ENCODE assay signal across 1 cellular context in genomic region chr2:134173338-134174016, GRCh38.
TF ChIP-seq lines count a peak whose summit lies in the region.

No MANE protein-coding gene starts in this region.

TF ChIP-seq in K562, 482 proteins besides CTCF, POLR2A, EP300 and RAD21 (continued from another document):
- 0 out of 2 replicates have a peak, but pooled peaks have one; percentile 35 for TF ChIP-seq MGA (IDR thresholded peaks at IDR 0.05)
- TF ChIP-seq, protein P1, sequence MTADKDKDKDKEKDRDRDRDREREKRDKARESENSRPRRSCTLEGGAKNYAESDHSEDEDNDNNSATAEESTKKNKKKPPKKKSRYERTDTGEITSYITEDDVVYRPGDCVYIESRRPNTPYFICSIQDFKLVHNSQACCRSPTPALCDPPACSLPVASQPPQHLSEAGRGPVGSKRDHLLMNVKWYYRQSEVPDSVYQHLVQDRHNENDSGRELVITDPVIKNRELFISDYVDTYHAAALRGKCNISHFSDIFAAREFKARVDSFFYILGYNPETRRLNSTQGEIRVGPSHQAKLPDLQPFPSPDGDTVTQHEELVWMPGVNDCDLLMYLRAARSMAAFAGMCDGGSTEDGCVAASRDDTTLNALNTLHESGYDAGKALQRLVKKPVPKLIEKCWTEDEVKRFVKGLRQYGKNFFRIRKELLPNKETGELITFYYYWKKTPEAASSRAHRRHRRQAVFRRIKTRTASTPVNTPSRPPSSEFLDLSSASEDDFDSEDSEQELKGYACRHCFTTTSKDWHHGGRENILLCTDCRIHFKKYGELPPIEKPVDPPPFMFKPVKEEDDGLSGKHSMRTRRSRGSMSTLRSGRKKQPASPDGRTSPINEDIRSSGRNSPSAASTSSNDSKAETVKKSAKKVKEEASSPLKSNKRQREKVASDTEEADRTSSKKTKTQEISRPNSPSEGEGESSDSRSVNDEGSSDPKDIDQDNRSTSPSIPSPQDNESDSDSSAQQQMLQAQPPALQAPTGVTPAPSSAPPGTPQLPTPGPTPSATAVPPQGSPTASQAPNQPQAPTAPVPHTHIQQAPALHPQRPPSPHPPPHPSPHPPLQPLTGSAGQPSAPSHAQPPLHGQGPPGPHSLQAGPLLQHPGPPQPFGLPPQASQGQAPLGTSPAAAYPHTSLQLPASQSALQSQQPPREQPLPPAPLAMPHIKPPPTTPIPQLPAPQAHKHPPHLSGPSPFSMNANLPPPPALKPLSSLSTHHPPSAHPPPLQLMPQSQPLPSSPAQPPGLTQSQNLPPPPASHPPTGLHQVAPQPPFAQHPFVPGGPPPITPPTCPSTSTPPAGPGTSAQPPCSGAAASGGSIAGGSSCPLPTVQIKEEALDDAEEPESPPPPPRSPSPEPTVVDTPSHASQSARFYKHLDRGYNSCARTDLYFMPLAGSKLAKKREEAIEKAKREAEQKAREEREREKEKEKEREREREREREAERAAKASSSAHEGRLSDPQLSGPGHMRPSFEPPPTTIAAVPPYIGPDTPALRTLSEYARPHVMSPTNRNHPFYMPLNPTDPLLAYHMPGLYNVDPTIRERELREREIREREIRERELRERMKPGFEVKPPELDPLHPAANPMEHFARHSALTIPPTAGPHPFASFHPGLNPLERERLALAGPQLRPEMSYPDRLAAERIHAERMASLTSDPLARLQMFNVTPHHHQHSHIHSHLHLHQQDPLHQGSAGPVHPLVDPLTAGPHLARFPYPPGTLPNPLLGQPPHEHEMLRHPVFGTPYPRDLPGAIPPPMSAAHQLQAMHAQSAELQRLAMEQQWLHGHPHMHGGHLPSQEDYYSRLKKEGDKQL (CRISPR knock-in tag; IDR thresholded peaks at IDR 0.05; ENCODE audit: borderline replicate concordance) = no peak
- TF ChIP-seq DNMT1 (IDR thresholded peaks at IDR 0.05) = no peak
- TF ChIP-seq ZNF23 (CRISPR knock-in tag; IDR thresholded peaks at IDR 0.05) = no peak
- TF ChIP-seq, protein P2, sequence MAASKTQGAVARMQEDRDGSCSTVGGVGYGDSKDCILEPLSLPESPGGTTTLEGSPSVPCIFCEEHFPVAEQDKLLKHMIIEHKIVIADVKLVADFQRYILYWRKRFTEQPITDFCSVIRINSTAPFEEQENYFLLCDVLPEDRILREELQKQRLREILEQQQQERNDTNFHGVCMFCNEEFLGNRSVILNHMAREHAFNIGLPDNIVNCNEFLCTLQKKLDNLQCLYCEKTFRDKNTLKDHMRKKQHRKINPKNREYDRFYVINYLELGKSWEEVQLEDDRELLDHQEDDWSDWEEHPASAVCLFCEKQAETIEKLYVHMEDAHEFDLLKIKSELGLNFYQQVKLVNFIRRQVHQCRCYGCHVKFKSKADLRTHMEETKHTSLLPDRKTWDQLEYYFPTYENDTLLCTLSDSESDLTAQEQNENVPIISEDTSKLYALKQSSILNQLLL (CRISPR knock-in tag; IDR thresholded peaks at IDR 0.05; ENCODE audit: borderline replicate concordance) = no peak
- TF ChIP-seq MEIS2 (IDR thresholded peaks at IDR 0.05; ENCODE audit: partially characterized antibody) = peak; percentile 69
- peak; percentile 49; the same call in 1 of the 2 replicates for TF ChIP-seq L3MBTL2 (IDR thresholded peaks at IDR 0.05)
- TF ChIP-seq, protein P3, sequence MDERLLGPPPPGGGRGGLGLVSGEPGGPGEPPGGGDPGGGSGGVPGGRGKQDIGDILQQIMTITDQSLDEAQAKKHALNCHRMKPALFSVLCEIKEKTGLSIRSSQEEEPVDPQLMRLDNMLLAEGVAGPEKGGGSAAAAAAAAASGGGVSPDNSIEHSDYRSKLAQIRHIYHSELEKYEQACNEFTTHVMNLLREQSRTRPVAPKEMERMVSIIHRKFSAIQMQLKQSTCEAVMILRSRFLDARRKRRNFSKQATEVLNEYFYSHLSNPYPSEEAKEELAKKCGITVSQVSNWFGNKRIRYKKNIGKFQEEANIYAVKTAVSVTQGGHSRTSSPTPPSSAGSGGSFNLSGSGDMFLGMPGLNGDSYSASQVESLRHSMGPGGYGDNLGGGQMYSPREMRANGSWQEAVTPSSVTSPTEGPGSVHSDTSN (CRISPR knock-in tag; IDR thresholded peaks at IDR 0.05; ENCODE audit: low read depth) = no peak
- TF ChIP-seq, protein P3 (tag; conservative IDR thresholded peaks at IDR 0.05; ENCODE audit: low read depth) = peak; percentile 75; the same call in 1 of the 2 replicates
- TF ChIP-seq, protein P4, sequence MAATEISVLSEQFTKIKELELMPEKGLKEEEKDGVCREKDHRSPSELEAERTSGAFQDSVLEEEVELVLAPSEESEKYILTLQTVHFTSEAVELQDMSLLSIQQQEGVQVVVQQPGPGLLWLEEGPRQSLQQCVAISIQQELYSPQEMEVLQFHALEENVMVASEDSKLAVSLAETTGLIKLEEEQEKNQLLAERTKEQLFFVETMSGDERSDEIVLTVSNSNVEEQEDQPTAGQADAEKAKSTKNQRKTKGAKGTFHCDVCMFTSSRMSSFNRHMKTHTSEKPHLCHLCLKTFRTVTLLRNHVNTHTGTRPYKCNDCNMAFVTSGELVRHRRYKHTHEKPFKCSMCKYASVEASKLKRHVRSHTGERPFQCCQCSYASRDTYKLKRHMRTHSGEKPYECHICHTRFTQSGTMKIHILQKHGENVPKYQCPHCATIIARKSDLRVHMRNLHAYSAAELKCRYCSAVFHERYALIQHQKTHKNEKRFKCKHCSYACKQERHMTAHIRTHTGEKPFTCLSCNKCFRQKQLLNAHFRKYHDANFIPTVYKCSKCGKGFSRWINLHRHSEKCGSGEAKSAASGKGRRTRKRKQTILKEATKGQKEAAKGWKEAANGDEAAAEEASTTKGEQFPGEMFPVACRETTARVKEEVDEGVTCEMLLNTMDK (IDR thresholded peaks at IDR 0.05; ENCODE audit: borderline replicate concordance, insufficient read depth, low read depth, low read length, poor library complexity, severe bottlenecking) = no peak
